In the genomic region with DNA sequence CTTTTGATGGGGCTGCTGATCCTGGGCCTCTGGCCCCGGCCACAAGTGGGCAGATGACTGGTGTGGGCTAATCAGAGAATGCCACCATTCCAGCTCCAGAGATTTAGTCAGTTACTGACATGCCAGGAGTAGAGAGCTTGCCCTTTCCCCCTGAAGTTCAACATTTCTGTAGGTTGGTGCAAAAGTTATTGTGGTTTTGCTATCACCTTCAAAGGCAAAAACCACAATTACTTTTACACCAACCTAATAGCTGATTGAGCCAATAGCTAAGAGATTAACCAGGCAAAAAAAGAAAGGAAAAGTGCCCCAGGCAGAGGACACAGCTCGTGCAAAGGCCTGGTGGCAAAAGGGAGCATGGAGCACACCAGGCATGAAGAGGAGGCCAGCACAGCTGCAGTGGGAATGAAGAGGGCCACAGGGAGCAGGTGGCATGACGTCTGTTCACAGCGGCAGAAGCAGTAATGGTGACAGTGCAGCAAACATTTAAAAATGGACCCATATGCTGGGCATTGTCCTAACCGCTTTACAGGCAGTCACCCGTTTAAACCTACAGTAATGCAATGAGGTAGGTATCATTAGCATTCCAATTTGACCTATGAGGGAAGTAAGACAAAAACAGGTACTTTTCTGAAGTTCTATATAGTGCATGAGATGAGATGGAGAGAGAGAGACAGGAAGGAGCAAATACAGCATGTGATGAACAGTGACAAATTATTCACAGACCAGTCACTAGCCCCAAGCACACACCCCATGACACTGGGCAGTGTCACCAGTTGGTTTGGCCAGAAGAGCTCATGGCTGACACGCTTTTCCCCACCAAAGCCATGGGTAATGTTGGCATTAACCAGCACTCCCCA, we compare ENCODE assay signal across 11 cellular contexts.
DNase-seq lines count a peak whose midpoint lies in the region; ATAC-seq lines count a peak whose summit lies in the region.
"Had no signal": no experiment of that assay in that cellular context is flagged by ENCODE, and none has a peak within 500 bp of the region (broad histone marks: within the 10 kb centered on the region; RNA-seq: fewer than 3 reads in every experiment).

No MANE protein-coding gene starts in this region.

- DNase-seq in Ammon's horn (ENCODE audit: low spot score) (peak; percentile 43), OCI-M1 (lab: John Stamatoyannopoulos, UW) (peak; percentile 3), GF-D8 (lab: John Stamatoyannopoulos, UW) (no peak), SW480 (ENCODE audit: low spot score) (no peak)
- DNase-seq: activated T-cell treated with anti-CD3 and anti-CD28 coated beads, Interleukin-2, amount 50 U/mL, for 1 hour; NCI-H2227 treated with DMSO at 0.1 percent for 48 hours; Right ventricle myocardium superior had no signal

- ATAC-seq in GM18868 (IDR thresholded peaks at IDR 0.05; ENCODE audit: unreplicated experiment) (peak; percentile 70), HG02759 (IDR thresholded peaks at IDR 0.05; ENCODE audit: unreplicated experiment) (peak; percentile 76), HG03025 (IDR thresholded peaks at IDR 0.05; ENCODE audit: low FRiP score, unreplicated experiment) (no peak), GM18519 (IDR thresholded peaks at IDR 0.05; ENCODE audit: low FRiP score, unreplicated experiment) (no peak)

Comparison
In these comparisons a context has a peak if more than half of its experiments do, and no peak if none do; other contexts are left out.
1. DNase-seq: peak in Ammon's horn (single experiment) and OCI-M1 (single experiment); none in GF-D8 (single experiment) and SW480 (single experiment).
2. ATAC-seq: peak in GM18868 (single experiment) and HG02759 (single experiment); none in HG03025 (single experiment) and GM18519 (single experiment).